ENCODE assay signal across 8 cellular contexts in genomic region chr3:52897130-52898109, GRCh38. TPM values are rescaled to one million over a fixed set of nuclear protein-coding genes. Genes with fewer than 3 reads are reported as not detected.
DNase-seq lines count a peak whose midpoint lies in the region; ATAC-seq and TF ChIP-seq lines count a peak whose summit lies in the region.

STIMATE (minus strand) TSS chr3:52897548; CDS start chr3:52897450, 98 bp downstream.

- in situ Hi-C loops in transverse colon (cut with MboI; ENCODE audit: low pct_ligation_motif_present in 1 of 4, low pct_unique_long_range_greater_than_20kb in 1 of 4, low sequenced_read_pairs in 3 of 4): no loop called here

- WGBS in heart left ventricle, 4 donors: 0 to 4% (median 1%) methylated on average over 4 to 85 of the region's 85 CpGs
- WGBS in transverse colon (ENCODE audit: low coverage in 1 of 2), 2 donors: 0% methylated on average over 1 to 27 of the region's 85 CpGs

- peak within 1 kb of the TSS; percentile 61 to 90 for H3K27ac Mint-ChIP-seq in T-cell

- TF ChIP-seq POLR2A in heart left ventricle (IDR thresholded peaks at IDR 0.05) (peak in 1 of 2 donors; percentile 83), transverse colon (IDR thresholded peaks at IDR 0.05) (peak; percentile 19)

- H3K27me3 ChIP-seq in adipocyte (replicated peaks; ENCODE audit: control insufficient read depth, insufficient read depth, low read length) (no peaks in the 10 kb centered on the region), heart left ventricle (no peaks in the 10 kb centered on the region), transverse colon (no peaks in the 10 kb centered on the region)

- no peaks in the 10 kb centered on the region for H3K36me3 ChIP-seq in adipocyte (ENCODE audit: control insufficient read depth, insufficient read depth, low read length, severe bottlenecking)
- peaks cover 0 to 16% (median 0%) of the 10 kb centered on the region in 9 donors for H3K36me3 ChIP-seq in heart left ventricle
- H3K36me3 ChIP-seq in transverse colon: no peaks in the 10 kb centered on the region

- peak within 1 kb of the TSS; percentile 89 for H3K9ac ChIP-seq in adipocyte (ENCODE audit: low read length)

- DNase-seq in NCI-H1105 treated with DMSO at 0.1 percent for 48 hours (lab: John Stamatoyannopoulos, UW) (peak; percentile 60), T-cell (peak; percentile 71 to 90 (median 83)), adipocyte (ENCODE audit: low read depth) (peak; percentile 95), heart left ventricle (peak; percentile 90 to 95 (median 92)), posterior cingulate gyrus (peak; percentile 79 to 99 (median 90)), transverse colon (peak; percentile 91)

- H3K4me3 Mint-ChIP-seq in T-cell: peak within 1 kb of the TSS; percentile 88 to 92 (median 91)

- no peaks in the 10 kb centered on the region for H3K9me3 Mint-ChIP-seq in T-cell

- H3K4me3 ChIP-seq in GM12875 (ENCODE audit: low read depth, low read length) (peak within 1 kb of the TSS; percentile 89), adipocyte (ENCODE audit: low read length) (peak within 1 kb of the TSS; percentile 90), heart left ventricle (peak within 1 kb of the TSS; percentile 78 to 97 (median 84)), transverse colon (peak within 1 kb of the TSS; percentile 87 to 97 (median 90))

- H3K27ac ChIP-seq in heart left ventricle (peak within 1 kb of the TSS in 11 of 12 donors; percentile 43 to 85 (median 68)), transverse colon (peak within 1 kb of the TSS; percentile 66 to 85 (median 82))

- peaks cover 40 to 51% (median 49%) of the 10 kb centered on the region in 3 donors for H3K4me1 Mint-ChIP-seq in T-cell

- CTCF ChIA-PET in T-cell (lab: Charles Lee): no interaction called here

- ATAC-seq in HG02623 (IDR thresholded peaks at IDR 0.05; ENCODE audit: unreplicated experiment): peak; percentile 87
- peak; percentile 95 to 97 (median 96) for ATAC-seq in T-cell (replicated peaks in 1 of 4)
- peak; percentile 88 to 99 (median 99) for ATAC-seq in heart left ventricle

- no peaks in the 10 kb centered on the region for H3K27me3 Mint-ChIP-seq in T-cell

- intact Hi-C loops in heart left ventricle (cut with DNase I): loop anchor here in 3 of 10 donors (5.0 to 10.0 kb wide), 4 partner anchors 50 to 145 kb away; partner anchors contain the start of genes ITIH1 (in 1 of the 3) and NEK4 (in 1 of the 3)
- intact Hi-C loops in posterior cingulate gyrus (cut with DNase I): loop anchor here (10.0 kb wide), 1 partner anchor 147 kb away; the partner anchor contains the start of gene SFMBT1
- intact Hi-C loops in transverse colon (cut with DNase I; ENCODE audit: low total_unique reads): no loop called here

- H3K36me3 Mint-ChIP-seq in T-cell: no peaks in the 10 kb centered on the region

- TF ChIP-seq EP300 in transverse colon (IDR thresholded peaks at IDR 0.05; ENCODE audit: low read depth): no peak

- TF ChIP-seq CTCF in GM12875 (IDR thresholded peaks at IDR 0.05; ENCODE audit: borderline replicate concordance, insufficient read depth, low read depth, low read length) (0 out of 2 replicates have a peak, but pooled peaks have one; percentile 1), heart left ventricle (IDR thresholded peaks at IDR 0.05) (no peak), transverse colon (IDR thresholded peaks at IDR 0.05) (no peak)

- H3K4me1 ChIP-seq in adipocyte (ENCODE audit: control insufficient read depth, insufficient read depth, low read length) (peaks cover 32% of the 10 kb centered on the region), heart left ventricle (peaks cover 2 to 51% (median 38%) of the 10 kb centered on the region in 12 donors), transverse colon (peaks cover 7 to 48% (median 28%) of the 10 kb centered on the region in 4 donors)

- H3K9me3 ChIP-seq in adipocyte (ENCODE audit: control insufficient read depth, low read length) (no peaks in the 10 kb centered on the region), heart left ventricle (no peaks in the 10 kb centered on the region), transverse colon (no peaks in the 10 kb centered on the region)

- POLR2A ChIA-PET in T-cell (lab: Charles Lee): interaction anchor here in 1 of 2 donors (0.6 kb wide), 1 partner anchor 138 kb away, joined by 3 read pairs; no protein-coding TSS in a partner anchor

RNA-seq across cellular contexts. Expression of gene STIMATE, which starts in this region (rescaled TPM):
- total RNA-seq in T-cell: 10 to 100 TPM; 37.3 to 61.8 (median 52.9) TPM
- total RNA-seq in heart left ventricle: 10 to 100 TPM in 4 of 9 donors, 1 to 10 TPM in 5; 4.4 to 17.1 (median 10.0) TPM
- polyA plus RNA-seq in heart left ventricle: 1 to 10 TPM; 3.4 to 4.5 TPM
- 10 to 100 TPM in 3 of 4 donors, 1 to 10 TPM in 1; 8.2 to 33.0 (median 16.4) TPM for total RNA-seq in transverse colon

Comparison
In these comparisons a context has a peak if more than half of its experiments do, and no peak if none do; other contexts are left out.
1. Peak in every context shown above with its lines: DNase-seq, ATAC-seq, H3K4me3 ChIP-seq and H3K27ac ChIP-seq.